Comparison of ENCODE assay signal across 12 cellular contexts in the genomic region with DNA sequence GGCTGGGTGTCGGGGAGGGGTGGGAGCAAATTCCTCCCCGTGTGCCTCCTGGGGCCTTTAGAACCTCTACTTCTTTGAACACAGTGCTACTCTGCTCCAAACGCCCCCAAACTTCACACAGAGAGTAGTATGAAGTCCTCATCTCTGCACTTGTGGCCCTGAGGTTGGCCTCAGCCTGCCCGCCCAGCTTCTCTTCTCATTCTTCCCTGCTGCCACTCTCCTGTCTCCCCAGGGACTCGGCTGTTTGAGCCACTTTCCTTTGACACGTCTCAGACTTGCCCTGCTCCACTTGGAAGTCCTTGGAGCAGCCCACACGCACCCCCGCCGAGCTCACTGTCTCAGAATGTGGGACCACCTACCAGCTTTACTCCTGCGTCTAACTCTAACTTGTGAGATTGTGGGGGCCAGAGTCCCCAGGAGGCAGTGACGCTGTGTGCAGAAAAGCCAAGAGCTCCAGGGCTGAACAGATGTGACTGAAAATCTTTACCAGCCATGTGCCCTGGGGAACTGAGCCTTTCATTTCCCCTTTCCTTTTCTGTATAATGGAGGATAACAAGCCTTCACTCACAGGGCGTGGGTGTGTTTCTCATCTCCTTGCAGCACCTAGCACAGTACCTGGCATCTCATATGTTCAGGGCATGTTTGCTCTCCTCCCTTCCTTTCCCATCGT.
DNase-seq lines count a peak whose midpoint lies in the region; ATAC-seq and TF ChIP-seq lines count a peak whose summit lies in the region.
"Had no signal": no experiment of that assay in that cellular context is flagged by ENCODE, and none has a peak within 500 bp of the region (broad histone marks: within the 10 kb centered on the region; RNA-seq: fewer than 3 reads in every experiment).

No MANE protein-coding gene starts in this region.

- no peaks in the 10 kb centered on the region for H3K9me3 Mint-ChIP-seq in dendritic cell treated with granulocyte-macrophage colony-stimulating factor and Interleukin-4, amounts not matched to agents 40 ng/mL and 50 ng/mL, for 4 days
- H3K9me3 Mint-ChIP-seq in activated naive CD8-positive, alpha-beta T cell treated with anti-CD3 and anti-CD28 coated beads, Interleukin-2, amount 50 U/mL, for 24 hours: no peaks in the 10 kb centered on the region
- H3K9me3 Mint-ChIP-seq in activated CD8-positive, alpha-beta T cell treated with anti-CD3 and anti-CD28 coated beads for 36 hours: no peaks in the 10 kb centered on the region

- CTCF ChIA-PET in activated CD8-positive, alpha-beta T cell treated with anti-CD3 and anti-CD28 coated beads for 36 hours (lab: Charles Lee): no interaction called here

- intact Hi-C loops in dendritic cell treated with granulocyte-macrophage colony-stimulating factor and Interleukin-4, amounts not matched to agents 40 ng/mL and 50 ng/mL, for 4 days (cut with micrococcal nuclease): no loop called here
- intact Hi-C loops in activated CD8-positive, alpha-beta T cell treated with anti-CD3 and anti-CD28 coated beads for 36 hours (cut with micrococcal nuclease): no loop called here

- H3K4me3 Mint-ChIP-seq in dendritic cell treated with granulocyte-macrophage colony-stimulating factor and Interleukin-4, amounts not matched to agents 40 ng/mL and 50 ng/mL, for 4 days: no peak overlapping the region
- H3K4me3 Mint-ChIP-seq in activated naive CD8-positive, alpha-beta T cell treated with anti-CD3 and anti-CD28 coated beads, Interleukin-2, amount 50 U/mL, for 24 hours: no peak overlapping the region
- no peak overlapping the region for H3K4me3 Mint-ChIP-seq in activated CD8-positive, alpha-beta T cell treated with anti-CD3 and anti-CD28 coated beads for 36 hours
- H3K4me3 Mint-ChIP-seq: activated naive CD8-positive, alpha-beta T cell treated with anti-CD3 and anti-CD28 coated beads for 36 hours had no signal

- TF ChIP-seq CTCF in activated CD8-positive, alpha-beta T cell treated with anti-CD3 and anti-CD28 coated beads for 36 hours (IDR thresholded peaks at IDR 0.05): no peak

- no peak for DNase-seq in NCI-H128 (lab: John Stamatoyannopoulos, UW; ENCODE audit: unreplicated experiment)
- DNase-seq in activated naive CD8-positive, alpha-beta T cell treated with anti-CD3 and anti-CD28 coated beads, Interleukin-2, amount 50 U/mL, for 24 hours: no peak
- DNase-seq in activated gamma-delta T cell treated with Interleukin-2 at 50 U/mL for 16 hours: no peak
- DNase-seq in activated CD8-positive, alpha-beta T cell treated with anti-CD3 and anti-CD28 coated beads for 36 hours: no peak
- DNase-seq: activated CD4-positive, alpha-beta T cell treated with anti-CD3 and anti-CD28 coated beads, Interleukin-2, amount 50 U/mL, for 4 hours; activated naive CD8-positive, alpha-beta T cell treated with anti-CD3 and anti-CD28 coated beads for 36 hours; uterus had no signal

- ATAC-seq in GM18498 (IDR thresholded peaks at IDR 0.05; ENCODE audit: unreplicated experiment) (peak; percentile 66), GM21367 (IDR thresholded peaks at IDR 0.05; ENCODE audit: unreplicated experiment) (peak; percentile 72), HG03060 (IDR thresholded peaks at IDR 0.05; ENCODE audit: low read depth, unreplicated experiment) (peak; percentile 93)
- ATAC-seq in activated naive CD8-positive, alpha-beta T cell treated with anti-CD3 and anti-CD28 coated beads, Interleukin-2, amount 50 U/mL, for 24 hours: no peak
- no peak for ATAC-seq in activated CD8-positive, alpha-beta T cell treated with anti-CD3 and anti-CD28 coated beads for 36 hours
- ATAC-seq: K562 had no signal

- H3K27ac Mint-ChIP-seq in dendritic cell treated with granulocyte-macrophage colony-stimulating factor and Interleukin-4, amounts not matched to agents 40 ng/mL and 50 ng/mL, for 4 days: peak overlapping the region; percentile 42
- no peak overlapping the region for H3K27ac Mint-ChIP-seq in activated naive CD8-positive, alpha-beta T cell treated with anti-CD3 and anti-CD28 coated beads, Interleukin-2, amount 50 U/mL, for 24 hours
- H3K27ac Mint-ChIP-seq in activated CD8-positive, alpha-beta T cell treated with anti-CD3 and anti-CD28 coated beads for 36 hours: no peak overlapping the region
- H3K27ac Mint-ChIP-seq: activated naive CD8-positive, alpha-beta T cell treated with anti-CD3 and anti-CD28 coated beads for 36 hours had no signal

- POLR2A ChIA-PET in activated CD8-positive, alpha-beta T cell treated with anti-CD3 and anti-CD28 coated beads for 36 hours (lab: Charles Lee): no interaction called here

- no peaks in the 10 kb centered on the region for H3K36me3 Mint-ChIP-seq in dendritic cell treated with granulocyte-macrophage colony-stimulating factor and Interleukin-4, amounts not matched to agents 40 ng/mL and 50 ng/mL, for 4 days (ENCODE audit: low read depth)
- no peaks in the 10 kb centered on the region for H3K36me3 Mint-ChIP-seq in activated naive CD8-positive, alpha-beta T cell treated with anti-CD3 and anti-CD28 coated beads, Interleukin-2, amount 50 U/mL, for 24 hours (ENCODE audit: low read depth)
- no peaks in the 10 kb centered on the region for H3K36me3 Mint-ChIP-seq in activated CD8-positive, alpha-beta T cell treated with anti-CD3 and anti-CD28 coated beads for 36 hours (ENCODE audit: low read depth)
- H3K36me3 Mint-ChIP-seq: activated naive CD8-positive, alpha-beta T cell treated with anti-CD3 and anti-CD28 coated beads for 36 hours had no signal

- H3K27me3 Mint-ChIP-seq in dendritic cell treated with granulocyte-macrophage colony-stimulating factor and Interleukin-4, amounts not matched to agents 40 ng/mL and 50 ng/mL, for 4 days: peaks cover 2% of the 10 kb centered on the region
- H3K27me3 Mint-ChIP-seq in activated naive CD8-positive, alpha-beta T cell treated with anti-CD3 and anti-CD28 coated beads, Interleukin-2, amount 50 U/mL, for 24 hours: peaks cover 6% of the 10 kb centered on the region
- H3K27me3 Mint-ChIP-seq in activated CD8-positive, alpha-beta T cell treated with anti-CD3 and anti-CD28 coated beads for 36 hours: peaks cover 5% of the 10 kb centered on the region

- H3K4me1 Mint-ChIP-seq in dendritic cell treated with granulocyte-macrophage colony-stimulating factor and Interleukin-4, amounts not matched to agents 40 ng/mL and 50 ng/mL, for 4 days (ENCODE audit: low read depth): peaks cover 20% of the 10 kb centered on the region
- H3K4me1 Mint-ChIP-seq in activated naive CD8-positive, alpha-beta T cell treated with anti-CD3 and anti-CD28 coated beads, Interleukin-2, amount 50 U/mL, for 24 hours: no peaks in the 10 kb centered on the region
- no peaks in the 10 kb centered on the region for H3K4me1 Mint-ChIP-seq in activated CD8-positive, alpha-beta T cell treated with anti-CD3 and anti-CD28 coated beads for 36 hours (ENCODE audit: low read depth)
- H3K4me1 Mint-ChIP-seq: activated naive CD8-positive, alpha-beta T cell treated with anti-CD3 and anti-CD28 coated beads for 36 hours had no signal

Comparison
In these comparisons a context has a peak if more than half of its experiments do, and no peak if none do; other contexts are left out.
1. ATAC-seq: peak in GM18498 (single experiment), GM21367 (single experiment) and HG03060 (single experiment); none in activated naive CD8-positive, alpha-beta T cell treated with anti-CD3 and anti-CD28 coated beads, Interleukin-2, amount 50 U/mL, for 24 hours (single experiment) and activated CD8-positive, alpha-beta T cell treated with anti-CD3 and anti-CD28 coated beads for 36 hours (single experiment).